Comparison of ENCODE assay signal across 8 cellular contexts in the genomic region with DNA sequence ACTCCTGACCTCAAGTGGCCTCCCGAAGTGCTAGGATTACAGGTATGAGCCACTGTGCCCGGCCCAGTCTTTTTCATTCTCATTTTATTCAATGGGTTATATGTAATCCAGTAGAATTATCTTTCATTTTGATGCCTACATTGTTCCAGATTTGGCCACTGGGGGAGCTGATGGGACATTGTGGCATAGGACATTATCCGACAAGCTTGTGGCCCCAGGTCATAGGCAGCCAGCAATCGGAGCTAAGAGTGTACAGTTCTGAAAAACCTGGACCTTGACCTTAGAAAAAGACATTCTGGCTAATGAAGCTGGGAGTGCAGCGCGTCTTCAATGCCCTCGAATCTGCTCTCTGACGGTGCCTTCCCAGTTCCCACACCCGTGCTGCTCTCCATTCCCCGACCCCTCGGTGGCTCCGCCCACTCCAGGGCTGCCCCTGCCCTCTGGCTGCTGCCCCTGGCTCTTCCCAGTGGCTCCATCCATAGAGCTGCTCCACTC.
DNase-seq lines count a peak whose midpoint lies in the region; ATAC-seq and TF ChIP-seq lines count a peak whose summit lies in the region.

No MANE protein-coding gene starts in this region.

- peak overlapping the region; percentile 46 for H2AFZ ChIP-seq in mesenchymal stem cell (ENCODE audit: low read depth, low read length)

- CTCF ChIA-PET in GM10248 (lab: Yijun Ruan, JAX), result interaction anchor here (1.0 to 3.5 kb wide), 6 partner anchors 9 to 481 kb away, joined by 3 to 28 read pairs (median 4); no protein-coding TSS in a partner anchor

- no peak overlapping the region for H3K9ac ChIP-seq in mesenchymal stem cell (ENCODE audit: low read length)

- peak; percentile 69 for ATAC-seq in HG03469 (IDR thresholded peaks at IDR 0.05; ENCODE audit: unreplicated experiment)
- peak; percentile 73 for ATAC-seq in upper lobe of right lung
- ATAC-seq in GM18867 (IDR thresholded peaks at IDR 0.05; ENCODE audit: unreplicated experiment), result no peak

- no peak overlapping the region for H3K23ac ChIP-seq in mesenchymal stem cell (ENCODE audit: low read length in 2 of 2)

- H3K27me3 ChIP-seq in SJCRH30, result no peaks in the 10 kb centered on the region
- peaks cover 0 to 47% of the 10 kb centered on the region in 2 experiments for H3K27me3 ChIP-seq in mesenchymal stem cell (ENCODE audit: control insufficient read depth in 1 of 2, insufficient read depth in 1 of 2, low read length in 2 of 2)
- H3K27me3 ChIP-seq in upper lobe of right lung, result peaks cover 21% of the 10 kb centered on the region

- no peak overlapping the region for H4K91ac ChIP-seq in mesenchymal stem cell (ENCODE audit: low read length)

- H3K9me3 ChIP-seq in SJCRH30 (replicated peaks) (no peaks in the 10 kb centered on the region), mesenchymal stem cell (ENCODE audit: control insufficient read depth, low read length) (no peaks in the 10 kb centered on the region), upper lobe of right lung (no peaks in the 10 kb centered on the region)

- H2BK120ac ChIP-seq in mesenchymal stem cell (ENCODE audit: low read depth, low read length), result no peak overlapping the region

- no peak overlapping the region for H4K8ac ChIP-seq in mesenchymal stem cell (ENCODE audit: low read length)

- peak; percentile 83 for TF ChIP-seq CTCF in 22Rv1 (IDR thresholded peaks at IDR 0.05)
- peak; percentile 32 for TF ChIP-seq CTCF in GM10248 (IDR thresholded peaks at IDR 0.05; ENCODE audit: control extremely low read depth, extremely low read depth, low read depth, missing control alignments)
- TF ChIP-seq CTCF in upper lobe of right lung (IDR thresholded peaks at IDR 0.05), result peak; percentile 57

- POLR2A ChIA-PET in GM10248 (lab: Yijun Ruan, JAX), result no interaction called here

- no peak overlapping the region for H2AK5ac ChIP-seq in mesenchymal stem cell (ENCODE audit: low read length, severe bottlenecking)

- H3K27ac ChIP-seq in 22Rv1 (no peak overlapping the region), SJCRH30 (no peak overlapping the region), mesenchymal stem cell (ENCODE audit: low read length, poor library complexity, severe bottlenecking) (no peak overlapping the region), upper lobe of right lung (no peak overlapping the region)

- no peak overlapping the region for H3K4ac ChIP-seq in mesenchymal stem cell (ENCODE audit: low read depth in 1 of 2, low read length in 2 of 2)

- H2BK5ac ChIP-seq in mesenchymal stem cell (ENCODE audit: low read depth, low read length, poor library complexity, severe bottlenecking), result no peak overlapping the region

- H3K4me1 ChIP-seq in SJCRH30 (no peaks in the 10 kb centered on the region), mesenchymal stem cell (ENCODE audit: control insufficient read depth, insufficient read depth, low read depth, low read length) (peaks cover 2% of the 10 kb centered on the region), upper lobe of right lung (no peaks in the 10 kb centered on the region)

- H3K4me3 ChIP-seq in SJCRH30 (no peak overlapping the region), mesenchymal stem cell (ENCODE audit: insufficient read depth in 1 of 2, low read depth in 1 of 2, low read length in 2 of 2) (no peak overlapping the region), upper lobe of right lung (no peak overlapping the region)

- no peak overlapping the region for H2BK12ac ChIP-seq in mesenchymal stem cell (ENCODE audit: low read length in 2 of 2)

- WGBS in mesenchymal stem cell, result 7% methylated on average over 10 of the region's 12 CpGs

- no peaks in the 10 kb centered on the region for H3K79me1 ChIP-seq in mesenchymal stem cell (replicated peaks; ENCODE audit: low read length, poor library complexity, severe bottlenecking)

- no peaks in the 10 kb centered on the region for H3K36me3 ChIP-seq in SJCRH30
- no peaks in the 10 kb centered on the region for H3K36me3 ChIP-seq in mesenchymal stem cell (ENCODE audit: control insufficient read depth in 1 of 2, insufficient read depth in 2 of 2, low read depth in 1 of 2, low read length in 2 of 2)
- H3K36me3 ChIP-seq in upper lobe of right lung, result no peaks in the 10 kb centered on the region

- DNase-seq in GM10248 (ENCODE audit: extremely low spot score) (peak; percentile 47), SJCRH30 (peak; percentile 16 to 51), cerebellum (ENCODE audit: low spot score) (peak; percentile 31), mesenchymal stem cell (peak; percentile 4), upper lobe of right lung (no peak)

- no peak overlapping the region for H3K4me2 ChIP-seq in mesenchymal stem cell (ENCODE audit: low read length, poor library complexity, severe bottlenecking)

- intact Hi-C loops in upper lobe of right lung (cut with DNase I), result no loop called here

- H3K14ac ChIP-seq in mesenchymal stem cell (ENCODE audit: low read length in 2 of 2), result no peak overlapping the region

- no peak overlapping the region for H3K18ac ChIP-seq in mesenchymal stem cell (ENCODE audit: low read depth in 1 of 2, low read length in 2 of 2)

- H2BK15ac ChIP-seq in mesenchymal stem cell (ENCODE audit: low read depth, poor library complexity, severe bottlenecking), result no peak overlapping the region

Comparison
In these comparisons a context has a peak if more than half of its experiments do, and no peak if none do; other contexts are left out.
1. CTCF ChIP-seq: peak in every context shown above with its lines; median percentile 83 in 22Rv1; 57 in upper lobe of right lung; 32 in GM10248.